In genomic region chr5:167731951-167732350, GRCh38 we compare ENCODE assay signal across 27 cellular contexts.
"Had no signal": no experiment of that assay in that cellular context is flagged by ENCODE, and none has a peak within 500 bp of the region (broad histone marks: within the 10 kb centered on the region; RNA-seq: fewer than 3 reads in every experiment).

No MANE protein-coding gene starts in this region.

- H3K9me3 ChIP-seq: adrenal gland, esophagus muscularis mucosa, gastrocnemius medialis, heart left ventricle had no signal

- DNase-seq: activated CD4-positive, alpha-beta T cell treated with anti-CD3 and anti-CD28 coated beads for 36 hours; activated CD4-positive, alpha-beta T cell treated with anti-CD3 and anti-CD28 coated beads, Interleukin-2, amount 10 ng/mL, durations not matched to agents 7 days and 5 days; activated CD4-positive, alpha-beta T cell treated with anti-CD3 and anti-CD28 coated beads, Interleukin-2, amount 50 U/mL, for 4 hours; activated CD4-positive, CD25-positive, alpha-beta regulatory T cell; activated CD4-positive, CD25-positive, alpha-beta regulatory T cell treated with anti-CD3 and anti-CD28 coated beads, Interleukin-2, amount 50 U/mL, for 72 hours; activated CD8-positive, alpha-beta memory T cell treated with anti-CD3 and anti-CD28 coated beads for 24 hours; activated CD8-positive, alpha-beta T cell treated with anti-CD3 and anti-CD28 coated beads for 36 hours; activated effector memory CD4-positive, alpha-beta T cell treated with anti-CD3 and anti-CD28 coated beads, Interleukin-2, amount 50 U/mL, for 16 hours; activated naive CD4-positive, alpha-beta T cell treated with anti-CD3 and anti-CD28 coated beads for 36 hours; activated naive CD8-positive, alpha-beta T cell treated with anti-CD3 and anti-CD28 coated beads for 36 hours; activated naive CD8-positive, alpha-beta T cell treated with anti-CD3 and anti-CD28 coated beads, Interleukin-2, amount 50 U/mL, for 24 hours; activated T-cell treated with anti-CD3 and anti-CD28 coated beads, Interleukin-2, amount 50 U/mL, for 1 hour; activated T-cell treated with anti-CD3 and anti-CD28 coated beads, Interleukin-2, amount 50 U/mL, for 48 hours; adrenal gland; amygdala; aorta; cortex of kidney; dermis blood vessel endothelial cell; effector CD4-positive, alpha-beta T cell; effector memory CD8-positive, alpha-beta T cell; erythroblast; foreskin keratinocyte; gastrocnemius medialis; glutamatergic neuron; heart left ventricle; T-helper 2 cell had no signal

- H3K36me3 ChIP-seq: adrenal gland, esophagus muscularis mucosa, gastrocnemius medialis, heart left ventricle had no signal

- H3K4me3 ChIP-seq: adrenal gland, esophagus muscularis mucosa, gastrocnemius medialis, heart left ventricle had no signal

- H3K27ac ChIP-seq: adrenal gland, esophagus muscularis mucosa, foreskin keratinocyte, gastrocnemius medialis, heart left ventricle had no signal

- H3K27me3 ChIP-seq: adrenal gland, esophagus muscularis mucosa, foreskin keratinocyte, gastrocnemius medialis, heart left ventricle had no signal

- H3K4me1 ChIP-seq: adrenal gland, esophagus muscularis mucosa, gastrocnemius medialis, heart left ventricle had no signal
